ENCODE assay signal across 12 cellular contexts in genomic region chr17:69015631-69016030, GRCh38. TPM values are rescaled to one million over a fixed set of nuclear protein-coding genes. Genes with fewer than 3 reads are reported as not detected.
"Had no signal": no experiment of that assay in that cellular context is flagged by ENCODE, and none has a peak within 500 bp of the region (broad histone marks: within the 10 kb centered on the region; RNA-seq: fewer than 3 reads in every experiment).

No MANE protein-coding gene starts in this region.

- DNase-seq: GM23248, GOT3, H7, H9, HCEC 1CT, HFFc6 had no signal

- H3K4me3 ChIP-seq: GM23248, GM23338, HAP-1 had no signal

- ATAC-seq: GM23338, HCT116 had no signal

- H3K27ac ChIP-seq: GM23248 had no signal

- FAIRE-seq: H1, H54 had no signal

- H3K36me3 ChIP-seq: HAP-1 had no signal

- H3K4me2 ChIP-seq: GM23338 had no signal

- H3K9ac ChIP-seq: GM23248 had no signal

- H3K9me3 ChIP-seq: HAP-1 had no signal

- H3K4me1 ChIP-seq: HAP-1 had no signal

- H2AFZ ChIP-seq: GM23248, GM23338 had no signal

RNA-seq across cellular contexts. Expression of gene ABCA9, which starts 45.1 kb away (rescaled TPM):
- total RNA-seq: GM23338, H1, H4, H7, H9, HFFc6 had no signal
- polyA plus RNA-seq: GM23338, H1 had no signal
